In genomic region chr6:165671222-165671715, GRCh38 we compare ENCODE assay signal across 26 cellular contexts.
"Had no signal": no experiment of that assay in that cellular context is flagged by ENCODE, and none has a peak within 500 bp of the region (broad histone marks: within the 10 kb centered on the region; RNA-seq: fewer than 3 reads in every experiment).

No MANE protein-coding gene starts in this region.

- H3K9me3 ChIP-seq: neutrophil, sigmoid colon, uterus had no signal

- ATAC-seq: left colon; stimulated activated effector memory CD8-positive, alpha-beta T cell treated with anti-CD3 and anti-CD28 coated beads, Interleukin-12 subunit alpha, Interleukin-12 subunit beta, amount 100 ng/mL, for 72 hours; WTC11 had no signal

- H3K4me1 ChIP-seq: sigmoid colon, uterus had no signal

- H3K36me3 ChIP-seq: neutrophil, sigmoid colon, uterus had no signal

- H3K27ac ChIP-seq: neutrophil, sigmoid colon, uterus had no signal

- DNase-seq: activated CD4-positive, alpha-beta memory T cell treated with anti-CD3 and anti-CD28 coated beads, Interleukin-2, amount 10 ng/mL, durations not matched to agents 7 days and 5 days; activated CD4-positive, alpha-beta T cell treated with anti-CD3 and anti-CD28 coated beads for 1 hour; activated CD4-positive, alpha-beta T cell treated with anti-CD3 and anti-CD28 coated beads, Interleukin-2, amount 10 ng/mL, durations not matched to agents 7 days and 5 days; activated CD8-positive, alpha-beta memory T cell treated with anti-CD3 and anti-CD28 coated beads, Interleukin-2, amount 50 U/mL, for 48 hours; activated gamma-delta T cell; activated naive CD4-positive, alpha-beta T cell treated with anti-CD3 and anti-CD28 coated beads, Interleukin-2, amount 10 ng/mL, durations not matched to agents 7 days and 5 days; activated T-cell treated with anti-CD3 and anti-CD28 coated beads, Interleukin-2, amount 50 U/mL, for 24 hours; amniotic stem cell; caudate nucleus; cortex of kidney; head of caudate nucleus; hippocampal formation; immature natural killer cell; kidney; left colon; mammary epithelial cell; naive B cell; nephron progenitor cell; retina; sigmoid colon; small intestine; stimulated activated CD4-positive, alpha-beta T cell treated with anti-CD3 and anti-CD28 coated beads, Interleukin-4, amount 100 ng/mL, for 24 hours; uterus had no signal

- H3K4me3 ChIP-seq: sigmoid colon, uterus had no signal
